In the genomic region with DNA sequence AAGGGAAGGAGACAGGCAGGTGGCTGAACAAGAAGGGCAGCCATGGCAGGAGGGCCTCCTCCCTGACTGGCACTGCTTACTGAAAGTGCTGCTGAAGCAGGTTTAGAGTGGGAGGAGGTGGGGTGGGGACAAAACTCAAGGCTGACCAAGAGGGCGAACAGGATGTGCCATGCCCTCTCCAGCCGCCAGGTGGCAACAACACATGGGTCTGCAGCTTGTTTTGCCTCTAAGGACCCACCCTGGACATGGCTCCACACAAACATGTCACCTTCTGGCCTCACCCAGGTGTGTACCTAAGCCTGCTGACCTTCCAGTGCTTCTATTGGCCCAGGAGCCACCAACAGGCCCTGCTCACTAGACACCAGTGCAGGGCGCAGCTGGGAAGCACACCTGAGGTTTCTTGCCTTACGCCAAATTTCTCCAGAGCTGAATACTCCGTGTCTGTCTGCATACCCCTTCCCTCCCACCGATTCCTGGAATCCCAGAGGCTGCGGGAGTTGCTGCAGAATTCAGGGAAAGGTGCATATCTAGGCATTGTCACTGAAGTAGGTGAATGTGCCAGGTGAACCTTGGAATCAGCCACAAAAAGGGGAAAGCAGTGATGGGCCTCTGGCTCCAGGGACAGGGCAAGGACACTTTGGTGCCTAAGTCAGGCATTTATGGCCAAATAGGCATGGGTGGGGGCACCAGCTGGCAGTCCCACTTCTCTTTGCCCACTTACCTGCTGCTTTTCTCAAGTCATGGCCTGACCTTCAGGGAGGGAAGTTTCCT, we compare ENCODE assay signal across 7 cellular contexts. TPM values are rescaled to one million over a fixed set of nuclear protein-coding genes. Genes with fewer than 3 reads are reported as not detected.
DNase-seq lines count a peak whose midpoint lies in the region; ATAC-seq and TF ChIP-seq lines count a peak whose summit lies in the region.

No MANE protein-coding gene starts in this region.

- DNase-seq in GM13977 (ENCODE audit: low spot score), result peak; percentile 93
- DNase-seq in NCI-H226, result peak; percentile 49
- DNase-seq in activated CD4-positive, alpha-beta T cell treated with anti-CD3 and anti-CD28 coated beads for 4 hours, result peak; percentile 56 to 64
- peak; percentile 82 for DNase-seq in coronary artery (ENCODE audit: low spot score)
- peak; percentile 88 to 91 for DNase-seq in left colon
- DNase-seq in stimulated activated CD4-positive, alpha-beta T cell treated with anti-CD3 and anti-CD28 coated beads, Interleukin-4, amount 100 ng/mL, for 4 hours, result peak; percentile 41 to 60

- in situ Hi-C loops in GM13977 (cut with MboI; ENCODE audit: low pct_unique_long_range_greater_than_20kb, low sequenced_read_pairs, unreplicated experiment), result no loop called here

- TF ChIP-seq CTCF in GM13977 (IDR thresholded peaks at IDR 0.05; ENCODE audit: extremely low read depth, insufficient read depth, missing control alignments), result peak; percentile 92
- TF ChIP-seq CTCF in coronary artery (IDR thresholded peaks at IDR 0.05), result peak; percentile 83

- H3K4me3 ChIP-seq in coronary artery, result no peak overlapping the region

- intact Hi-C loops in left colon (cut with DNase I, micrococcal nuclease), result loop anchor here in 1 of 2 donors (5.0 kb wide), 1 partner anchor 120 kb away; a partner anchor contains a TSS

- ATAC-seq in HG03025 (IDR thresholded peaks at IDR 0.05; ENCODE audit: low FRiP score, unreplicated experiment), result peak; percentile 64
- ATAC-seq in left colon, result peak; percentile 89

- H3K27ac ChIP-seq in coronary artery, result no peak overlapping the region

RNA-seq across cellular contexts. Expression of a gene that starts 5.3 kb away (rescaled TPM):
- 1 to 10 TPM; 3.1 to 6.1 TPM for total RNA-seq in left colon

RNA-seq across cellular contexts. Expression of a gene that starts 28.3 kb away (rescaled TPM):
- total RNA-seq in left colon, result 1 to 10 TPM; 3.9 to 4.5 TPM

RNA-seq across cellular contexts. Expression of a gene that starts 29.2 kb away (rescaled TPM):
- not detected for total RNA-seq in left colon
